In genomic region chr4:141652161-141652778, GRCh38 we compare ENCODE assay signal across 12 cellular contexts.
DNase-seq lines count a peak whose midpoint lies in the region; ATAC-seq and TF ChIP-seq lines count a peak whose summit lies in the region.
"Had no signal": no experiment of that assay in that cellular context is flagged by ENCODE, and none has a peak within 500 bp of the region (broad histone marks: within the 10 kb centered on the region; RNA-seq: fewer than 3 reads in every experiment).

No MANE protein-coding gene starts in this region.

- no peaks in the 10 kb centered on the region for H3K27me3 Mint-ChIP-seq in stimulated activated memory B cell treated with anti-CD40 and anti-IgM and Interleukin-4, amounts not matched to agents 10 μg/mL and 1 μg/mL and 100 μg/mL, for 72 hours

- H3K4me3 ChIP-seq in AG10803 (ENCODE audit: low read length), result no peak overlapping the region
- H3K4me3 ChIP-seq: BLaER1 had no signal

- TF ChIP-seq CTCF in AG10803 (conservative IDR thresholded peaks at IDR 0.05; ENCODE audit: low read length), result no peak

- no peak overlapping the region for H3K27ac Mint-ChIP-seq in stimulated activated memory B cell treated with anti-CD40 and anti-IgM and Interleukin-4, amounts not matched to agents 10 μg/mL and 1 μg/mL and 100 μg/mL, for 72 hours
- H3K27ac Mint-ChIP-seq: T-helper 2 cell treated with Interferon-gamma antibody and Interleukin-4, amounts not matched to agents 5 μg/mL and 100 μg/mL, for 36 hours had no signal

- H3K36me3 Mint-ChIP-seq in stimulated activated memory B cell treated with anti-CD40 and anti-IgM and Interleukin-4, amounts not matched to agents 10 μg/mL and 1 μg/mL and 100 μg/mL, for 72 hours, result no peaks in the 10 kb centered on the region

- no peak overlapping the region for H3K4me3 Mint-ChIP-seq in stimulated activated memory B cell treated with anti-CD40 and anti-IgM and Interleukin-4, amounts not matched to agents 10 μg/mL and 1 μg/mL and 100 μg/mL, for 72 hours
- H3K4me3 Mint-ChIP-seq: T-helper 2 cell treated with Interferon-gamma antibody and Interleukin-4, amounts not matched to agents 5 μg/mL and 100 μg/mL, for 36 hours had no signal

- ATAC-seq in stimulated activated memory B cell treated with anti-CD40 and anti-IgM and Interleukin-4, amounts not matched to agents 10 μg/mL and 1 μg/mL and 100 μg/mL, for 72 hours, result no peak
- ATAC-seq: PC-3 had no signal

- DNase-seq in AG10803 (ENCODE audit: low read depth) (peak; percentile 76), amniotic epithelial cell (ENCODE audit: low read depth) (peak; percentile 77), globus pallidus (ENCODE audit: low spot score) (peak; percentile 4), pons (ENCODE audit: low spot score) (peak; percentile 21), NCI-H69 (lab: John Stamatoyannopoulos, UW) (no peak), islet precursor cell (no peak)
- DNase-seq in stimulated activated CD8-positive, alpha-beta memory T cell treated with anti-CD3 and anti-CD28 coated beads, Interleukin-4, amount 100 ng/mL, for 48 hours, result no peak
- DNase-seq: NCI-H2081 treated with DMSO at 0.1 percent for 48 hours, PC-3 had no signal

- H3K4me1 Mint-ChIP-seq in stimulated activated memory B cell treated with anti-CD40 and anti-IgM and Interleukin-4, amounts not matched to agents 10 μg/mL and 1 μg/mL and 100 μg/mL, for 72 hours, result peaks cover 33% of the 10 kb centered on the region

- H3K9me3 Mint-ChIP-seq in stimulated activated memory B cell treated with anti-CD40 and anti-IgM and Interleukin-4, amounts not matched to agents 10 μg/mL and 1 μg/mL and 100 μg/mL, for 72 hours, result no peaks in the 10 kb centered on the region
- H3K9me3 Mint-ChIP-seq: T-helper 2 cell treated with Interferon-gamma antibody and Interleukin-4, amounts not matched to agents 5 μg/mL and 100 μg/mL, for 36 hours had no signal

Comparison
In these comparisons a context has a peak if more than half of its experiments do, and no peak if none do; other contexts are left out.
1. DNase-seq: peak in AG10803 (single experiment), amniotic epithelial cell (single experiment), globus pallidus (single experiment) and pons (single experiment); none in NCI-H69 (single experiment), stimulated activated CD8-positive, alpha-beta memory T cell treated with anti-CD3 and anti-CD28 coated beads, Interleukin-4, amount 100 ng/mL, for 48 hours (single experiment) and islet precursor cell (single experiment).